ENCODE assay signal across 33 cellular contexts in the genomic region with DNA sequence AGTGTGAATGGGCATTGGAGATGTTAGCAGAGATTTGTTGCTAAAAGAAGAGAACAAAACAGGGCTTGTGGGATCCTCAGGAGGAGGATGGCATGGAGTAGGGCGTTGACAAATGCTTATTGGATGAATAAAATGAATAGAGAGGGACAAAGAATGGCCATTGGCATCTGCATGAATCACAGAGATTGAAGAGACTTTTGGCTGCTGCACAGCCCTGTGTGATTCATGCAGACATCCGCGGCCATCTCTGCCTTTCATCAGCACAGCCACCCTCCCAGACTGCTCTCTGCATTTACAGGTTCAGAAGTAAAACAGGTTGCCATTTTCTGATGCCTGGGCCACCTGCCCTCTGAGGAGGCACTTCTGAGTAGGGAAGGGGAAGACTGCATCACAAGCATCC.
A peak's percentile ranks its signal among the peaks of the same experiment; 100 is the strongest.
DNase-seq lines count a peak whose midpoint lies in the region; FAIRE-seq and TF ChIP-seq lines count a peak whose summit lies in the region.
"Had no signal": no experiment of that assay in that cellular context is flagged by ENCODE, and none has a peak within 500 bp of the region (broad histone marks: within the 10 kb centered on the region; RNA-seq: fewer than 3 reads in every experiment).

No MANE protein-coding gene starts in this region.

- H3K56ac ChIP-seq in H1 (replicated peaks; ENCODE audit: insufficient read length, low read depth, low read length), result no peak overlapping the region

- H3K9ac ChIP-seq in H1 (replicated peaks in 1 of 4; ENCODE audit: extremely low read depth in 1 of 4, low read depth in 3 of 4, low read length in 3 of 4), result no peak overlapping the region

- POLR2A ChIA-PET in H1 (lab: Charles Lee; ENCODE audit: partially characterized antibody), result no interaction called here

- no peaks in the 10 kb centered on the region for H4K20me1 ChIP-seq in H1 (replicated peaks in 1 of 2; ENCODE audit: control insufficient read depth in 1 of 2, insufficient read depth in 2 of 2, low read length in 2 of 2)

- no peak overlapping the region for H4K8ac ChIP-seq in H1 (ENCODE audit: extremely low read depth, insufficient read depth, low read length)

- no peaks in the 10 kb centered on the region for H3K36me3 ChIP-seq in H1 (ENCODE audit: control insufficient read depth in 2 of 4, insufficient read depth in 4 of 4, low read length in 3 of 4)
- H3K36me3 ChIP-seq: cardiac muscle cell, gastrocnemius medialis, Peyer's patch, upper lobe of right lung had no signal

- peak; percentile 43 for DNase-seq in AG10803 (ENCODE audit: low read depth)
- peak; percentile 17 for DNase-seq in HFFc6
- no peak for DNase-seq in H1 (ENCODE audit: low read depth in 1 of 2, low spot score in 2 of 2)
- DNase-seq in putamen (ENCODE audit: low spot score), result peak; percentile 39
- no peak for DNase-seq in mucosa of gallbladder (ENCODE audit: low spot score)
- DNase-seq in MV-4-11 (lab: John Stamatoyannopoulos, UW), result no peak
- no peak for DNase-seq in cortex of kidney (lab: John Stamatoyannopoulos, UW)
- no peak for DNase-seq in DMS 273 treated with DMSO at 0.1 percent for 48 hours (lab: John Stamatoyannopoulos, UW)
- DNase-seq: activated CD4-positive, alpha-beta T cell treated with anti-CD3 and anti-CD28 coated beads for 48 hours; activated effector memory CD4-positive, alpha-beta T cell treated with Interleukin-2 at 50 U/mL for 16 hours; activated naive CD8-positive, alpha-beta T cell treated with anti-CD3 and anti-CD28 coated beads for 36 hours; activated T-cell treated with anti-CD3 and anti-CD28 coated beads for 4 hours; aorta; endodermal cell; gastrocnemius medialis; HCEC 1CT; IMR-90; left cardiac atrium; natural killer cell; NCI-H1048; NCI-H446 treated with DMSO at 0.1 percent for 48 hours; NCI-H774; occipital lobe; Peyer's patch; psoas muscle; SIG-M5; stimulated activated CD4-positive, alpha-beta T cell treated with anti-CD3 and anti-CD28 coated beads, Interleukin-4, amount 100 ng/mL, for 24 hours; upper lobe of right lung had no signal

- H3K14ac ChIP-seq in H1 (ENCODE audit: insufficient read length), result no peak overlapping the region

- no peak overlapping the region for H4K5ac ChIP-seq in H1 (ENCODE audit: insufficient read length, low read depth, low read length)

- no peak for TF ChIP-seq POLR2A in H1 (IDR thresholded peaks at IDR 0.05; ENCODE audit: control extremely low read depth in 1 of 2, low read depth in 2 of 2, low read length in 2 of 2)

- H3K4me3 ChIP-seq in AG10803 (ENCODE audit: low read length), result no peak overlapping the region
- H3K4me3 ChIP-seq in H1 (ENCODE audit: extremely low read depth in 1 of 4, insufficient read depth in 2 of 4, low read depth in 3 of 4, low read length in 4 of 4), result no peak overlapping the region
- H3K4me3 ChIP-seq: cardiac muscle cell, coronary artery, gastrocnemius medialis, hepatocyte, lung, Peyer's patch, psoas muscle, upper lobe of right lung had no signal

- H2AK5ac ChIP-seq in H1 (ENCODE audit: low read depth, low read length), result no peak overlapping the region

- no peak overlapping the region for H4K91ac ChIP-seq in H1 (replicated peaks; ENCODE audit: insufficient read length, low read length)

- H3K23me2 ChIP-seq in H1 (ENCODE audit: low read depth, low read length), result no peaks in the 10 kb centered on the region

- no peak overlapping the region for H3K18ac ChIP-seq in H1 (ENCODE audit: extremely low read depth, low read length)

- H3K27me3 ChIP-seq in H1 (replicated peaks in 1 of 4; ENCODE audit: control insufficient read depth in 3 of 4, extremely low read depth in 1 of 4, insufficient read depth in 3 of 4, low read length in 3 of 4), result no peaks in the 10 kb centered on the region
- H3K27me3 ChIP-seq: cardiac muscle cell, gastrocnemius medialis, hepatocyte, Peyer's patch, upper lobe of right lung had no signal

- H3K9me3 ChIP-seq in H1 (ENCODE audit: insufficient read depth in 2 of 2, low read depth in 1 of 2, low read length in 1 of 2), result no peaks in the 10 kb centered on the region
- H3K9me3 ChIP-seq: gastrocnemius medialis, Peyer's patch, psoas muscle, upper lobe of right lung had no signal

- no peak overlapping the region for H3K4me3 Mint-ChIP-seq in HFFc6
- H3K4me3 Mint-ChIP-seq: activated naive CD8-positive, alpha-beta T cell treated with anti-CD3 and anti-CD28 coated beads for 36 hours; endodermal cell; natural killer cell had no signal

- H2AFZ ChIP-seq in H1 (ENCODE audit: low read length), result no peak overlapping the region
- H2AFZ ChIP-seq: hepatocyte had no signal

- no peak overlapping the region for H3K27ac ChIP-seq in H1 (ENCODE audit: low read depth, low read length)
- H3K27ac ChIP-seq: cardiac muscle cell, coronary artery, gastrocnemius medialis, hepatocyte, Peyer's patch, psoas muscle, upper lobe of right lung had no signal

- TF ChIP-seq RAD21 in H1 (IDR thresholded peaks at IDR 0.05 in 1 of 2, conservative IDR thresholded peaks at IDR 0.05 in 1 of 2; ENCODE audit: low read depth in 2 of 2, low read length in 2 of 2), result no peak

- H3K79me2 ChIP-seq in H1 (ENCODE audit: control insufficient read depth in 1 of 2, insufficient read depth in 2 of 2, low read length in 2 of 2), result no peaks in the 10 kb centered on the region
- H3K79me2 ChIP-seq: hepatocyte had no signal

- no peak overlapping the region for H3K4me2 ChIP-seq in H1 (ENCODE audit: insufficient read depth in 1 of 2, low read depth in 2 of 2, low read length in 2 of 2)
- H3K4me2 ChIP-seq: hepatocyte had no signal

- peaks cover 13% of the 10 kb centered on the region for H3K4me1 Mint-ChIP-seq in HFFc6 (ENCODE audit: low read depth)
- H3K4me1 Mint-ChIP-seq: activated naive CD8-positive, alpha-beta T cell treated with anti-CD3 and anti-CD28 coated beads for 36 hours; natural killer cell had no signal

- no peak overlapping the region for H3K4ac ChIP-seq in H1 (replicated peaks; ENCODE audit: insufficient read length, low read depth, low read length)

- no peaks in the 10 kb centered on the region for H3K79me1 ChIP-seq in H1 (ENCODE audit: low read depth, low read length)

- H3K27ac Mint-ChIP-seq in HFFc6, result no peak overlapping the region
- H3K27ac Mint-ChIP-seq: activated naive CD8-positive, alpha-beta T cell treated with anti-CD3 and anti-CD28 coated beads for 36 hours; endodermal cell; natural killer cell had no signal

- no peak for FAIRE-seq in H1 (lab: Jason Lieb, UNC)
- FAIRE-seq: A204.1 had no signal

- no peak for TF ChIP-seq CTCF in AG10803 (conservative IDR thresholded peaks at IDR 0.05; ENCODE audit: low read length)
- no peak for TF ChIP-seq CTCF in HFFc6 (IDR thresholded peaks at IDR 0.05)
- TF ChIP-seq CTCF in H1 (IDR thresholded peaks at IDR 0.05; ENCODE audit: control extremely low read depth in 1 of 3, insufficient read depth in 1 of 3, low read depth in 1 of 3, low read length in 3 of 3), result no peak

- 0 out of 2 replicates have a peak overlapping the region, but pooled peaks have one; percentile 48 for H2BK20ac ChIP-seq in H1 (ENCODE audit: low read length)

- no peak overlapping the region for H2BK120ac ChIP-seq in H1 (replicated peaks; ENCODE audit: low read depth, low read length)

- H3K9me3 Mint-ChIP-seq in HFFc6, result peaks cover 5% of the 10 kb centered on the region; the same call in 1 of the 2 replicates
- H3K9me3 Mint-ChIP-seq: endodermal cell had no signal

- H2BK12ac ChIP-seq in H1 (ENCODE audit: low read depth, low read length), result no peak overlapping the region

- H3K23ac ChIP-seq in H1 (ENCODE audit: insufficient read length), result no peak overlapping the region

- no peak for TF ChIP-seq EP300 in H1 (IDR thresholded peaks at IDR 0.05; ENCODE audit: borderline replicate concordance in 1 of 2, low read depth in 2 of 2, low read length in 2 of 2)

- no peak overlapping the region for H2BK5ac ChIP-seq in H1 (ENCODE audit: low read depth, low read length)

- H3K27me3 Mint-ChIP-seq in HFFc6 (ENCODE audit: insufficient read depth), result no peaks in the 10 kb centered on the region
- H3K27me3 Mint-ChIP-seq: activated naive CD8-positive, alpha-beta T cell treated with anti-CD3 and anti-CD28 coated beads for 36 hours had no signal

- CTCF ChIA-PET in H1 (lab: Charles Lee; ENCODE audit: partially characterized antibody), result interaction anchor here (1.1 kb wide), 1 partner anchor 398 kb away, joined by 3 read pairs; no protein-coding TSS in a partner anchor

- WGBS in H1 (ENCODE audit: extremely low coverage in 1 of 2, insufficient coverage in 1 of 2, insufficient read length in 1 of 2, insufficient replicate concordance in 2 of 2, low coverage in 1 of 2, low lambda C conversion rate in 2 of 2, missing lambda C conversion rate in 1 of 2), 2 experiments, result 72% methylated on average over 3 of the region's 3 CpGs; no CpG with 5 or more reads in 1 of the 2 experiments

- H3K4me1 ChIP-seq in H1 (replicated peaks in 1 of 4; ENCODE audit: control insufficient read depth in 3 of 4, insufficient read depth in 4 of 4, low read length in 3 of 4), result peaks cover 0 to 2% (median under 1%) of the 10 kb centered on the region in 4 experiments; a peak in 4 of 7 replicates
- H3K4me1 ChIP-seq: Peyer's patch, upper lobe of right lung had no signal

- no peaks in the 10 kb centered on the region for H3K36me3 Mint-ChIP-seq in HFFc6 (ENCODE audit: low read depth)
- H3K36me3 Mint-ChIP-seq: activated naive CD8-positive, alpha-beta T cell treated with anti-CD3 and anti-CD28 coated beads for 36 hours; natural killer cell had no signal

- H2BK15ac ChIP-seq in H1 (ENCODE audit: low read length), result no peak overlapping the region

TF ChIP-seq in H1, 55 proteins besides CTCF, POLR2A, EP300 and RAD21 (continues in another document):
- TF ChIP-seq GABPA (IDR thresholded peaks at IDR 0.05; ENCODE audit: borderline replicate concordance, insufficient read depth, low read length) (no peak), YY1 (IDR thresholded peaks at IDR 0.05; ENCODE audit: low read depth, low read length) (no peak), SP1 (IDR thresholded peaks at IDR 0.05; ENCODE audit: low read depth, low read length) (no peak), CHD1 (IDR thresholded peaks at IDR 0.05; ENCODE audit: low read depth, low read length) (no peak), EGR1 (IDR thresholded peaks at IDR 0.05; ENCODE audit: borderline replicate concordance, low read depth, low read length) (no peak), JUND (IDR thresholded peaks at IDR 0.05; ENCODE audit: low read length) (no peak), BACH1 (IDR thresholded peaks at IDR 0.05; ENCODE audit: low read length) (no peak), FOSL1 (IDR thresholded peaks at IDR 0.05; ENCODE audit: insufficient read depth, low read depth, low read length) (no peak), SRF (IDR thresholded peaks at IDR 0.05; ENCODE audit: low read depth, low read length) (no peak), SIX5 (IDR thresholded peaks at IDR 0.05; ENCODE audit: low read depth, low read length) (no peak), BRCA1 (IDR thresholded peaks at IDR 0.05; ENCODE audit: low read depth, low read length) (no peak), SAP30 (IDR thresholded peaks at IDR 0.05; ENCODE audit: insufficient read depth, insufficient replicate concordance, low read length) (no peak), JUN (IDR thresholded peaks at IDR 0.05; ENCODE audit: low read depth, low read length) (no peak)
- TF ChIP-seq, protein P1, sequence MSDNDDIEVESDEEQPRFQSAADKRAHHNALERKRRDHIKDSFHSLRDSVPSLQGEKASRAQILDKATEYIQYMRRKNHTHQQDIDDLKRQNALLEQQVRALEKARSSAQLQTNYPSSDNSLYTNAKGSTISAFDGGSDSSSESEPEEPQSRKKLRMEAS (IDR thresholded peaks at IDR 0.05), result no peak

Comparison
In these comparisons a context has a peak if more than half of its experiments do, and no peak if none do; other contexts are left out.
1. DNase-seq: peak in AG10803 (single experiment), HFFc6 (single experiment) and putamen (single experiment); none in H1 (0 of 2), mucosa of gallbladder (single experiment), MV-4-11 (single experiment), cortex of kidney (single experiment) and DMS 273 treated with DMSO at 0.1 percent for 48 hours (single experiment).